13 cellular contexts compared by ENCODE assay signal in the genomic region with DNA sequence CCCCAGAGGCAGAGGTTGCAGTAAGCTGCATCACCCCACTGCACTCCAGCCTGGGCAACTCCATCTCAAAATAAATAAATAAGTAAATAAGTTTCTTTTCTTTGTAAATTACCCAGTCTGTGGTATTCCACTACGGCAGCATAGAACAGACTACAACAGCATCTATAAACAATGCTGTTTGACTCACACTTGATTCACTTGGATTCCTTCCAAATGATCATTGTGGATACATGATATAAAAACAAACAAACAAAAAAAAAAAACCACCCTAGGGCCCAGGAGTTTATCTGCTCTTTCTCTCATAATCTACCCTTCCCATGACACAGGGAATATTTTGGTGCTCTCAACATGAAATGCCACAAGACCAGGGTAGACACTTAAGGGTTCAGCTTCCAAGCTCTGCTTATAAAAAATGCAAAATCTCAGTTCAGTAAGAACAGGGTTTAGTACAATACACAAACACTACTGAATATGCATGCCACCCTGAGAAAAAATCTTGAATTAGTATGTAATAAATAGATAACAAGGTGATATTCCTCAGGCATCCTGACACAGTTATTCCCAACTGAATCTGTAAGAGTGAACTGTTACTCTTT.
A peak's percentile ranks its signal among the peaks of the same experiment; 100 is the strongest.
DNase-seq lines count a peak whose midpoint lies in the region; ATAC-seq, FAIRE-seq and TF ChIP-seq lines count a peak whose summit lies in the region.
"Had no signal": no experiment of that assay in that cellular context is flagged by ENCODE, and none has a peak within 500 bp of the region (broad histone marks: within the 10 kb centered on the region; RNA-seq: fewer than 3 reads in every experiment).

No MANE protein-coding gene starts in this region.

- TF ChIP-seq POLR2A in endothelial cell of umbilical vein (IDR thresholded peaks at IDR 0.05; ENCODE audit: low read depth, low read length), result no peak

- peak; percentile 35 for FAIRE-seq in endothelial cell of umbilical vein (lab: Jason Lieb, UNC)

- H3K4me3 Mint-ChIP-seq in natural killer cell (no peak overlapping the region), T-cell (no peak overlapping the region)
- no peak overlapping the region for H3K4me3 Mint-ChIP-seq in natural killer cell treated with Interleukin-12 subunit alpha and Interleukin-12 subunit beta and Interleukin-15 and Interleukin-18, amount 100 ng/mL, for 72 hours
- H3K4me3 Mint-ChIP-seq: activated T-cell treated with anti-CD3 and anti-CD28 coated beads, Interleukin-2, amount 50 U/mL, for 72 hours had no signal

- no peak overlapping the region for H3K4me3 ChIP-seq in endothelial cell of umbilical vein (replicated peaks in 1 of 3; ENCODE audit: insufficient read depth in 1 of 3, low read depth in 1 of 3, low read length in 3 of 3)
- H3K4me3 ChIP-seq: HAP-1 had no signal

- no peaks in the 10 kb centered on the region for H3K9me3 ChIP-seq in endothelial cell of umbilical vein (replicated peaks; ENCODE audit: control insufficient read depth, insufficient read depth, low read length)
- H3K9me3 ChIP-seq: HAP-1 had no signal

- no peaks in the 10 kb centered on the region for H4K20me1 ChIP-seq in endothelial cell of umbilical vein (replicated peaks; ENCODE audit: control insufficient read depth, extremely low read depth, insufficient read depth, low read length)

- no peaks in the 10 kb centered on the region for H3K27me3 ChIP-seq in endothelial cell of umbilical vein (ENCODE audit: control insufficient read depth in 2 of 2, insufficient read depth in 2 of 2, low read length in 2 of 2)

- peak overlapping the region; percentile 51 to 63 for H3K27ac Mint-ChIP-seq in natural killer cell
- H3K27ac Mint-ChIP-seq in natural killer cell treated with Interleukin-12 subunit alpha and Interleukin-12 subunit beta and Interleukin-15 and Interleukin-18, amount 100 ng/mL, for 72 hours, result peak overlapping the region in 1 of 2 donors; percentile 37
- H3K27ac Mint-ChIP-seq in T-cell, result peak overlapping the region; percentile 90
- H3K27ac Mint-ChIP-seq: activated T-cell treated with anti-CD3 and anti-CD28 coated beads, Interleukin-2, amount 50 U/mL, for 72 hours had no signal

- peak overlapping the region; percentile 97 for H3K27ac ChIP-seq in endothelial cell of umbilical vein (ENCODE audit: insufficient read depth, low read depth, low read length)

- peaks cover 75% of the 10 kb centered on the region for H3K4me1 ChIP-seq in endothelial cell of umbilical vein (ENCODE audit: control insufficient read depth, extremely low read depth, insufficient read depth, low read length)

- POLR2A ChIA-PET in T-cell (lab: Charles Lee) (interaction anchor here in 1 of 2 donors (6.2 kb wide), 1 partner anchor 10 kb away, joined by 64 read pairs; no protein-coding TSS in a partner anchor), endothelial cell of umbilical vein (lab: Charles Lee) (no interaction called here)

- no peaks in the 10 kb centered on the region for H3K9me3 Mint-ChIP-seq in natural killer cell
- no peaks in the 10 kb centered on the region for H3K9me3 Mint-ChIP-seq in natural killer cell treated with Interleukin-12 subunit alpha and Interleukin-12 subunit beta and Interleukin-15 and Interleukin-18, amount 100 ng/mL, for 72 hours
- H3K9me3 Mint-ChIP-seq in T-cell, result no peaks in the 10 kb centered on the region
- H3K9me3 Mint-ChIP-seq: activated T-cell treated with anti-CD3 and anti-CD28 coated beads, Interleukin-2, amount 50 U/mL, for 72 hours had no signal

- no peak overlapping the region for H2AFZ ChIP-seq in endothelial cell of umbilical vein (ENCODE audit: low read depth, low read length)

- peaks cover 88% of the 10 kb centered on the region for H3K79me2 ChIP-seq in endothelial cell of umbilical vein (ENCODE audit: control insufficient read depth, insufficient read depth, low read length)

- DNase-seq in natural killer cell, result no peak
- no peak for DNase-seq in natural killer cell treated with Interleukin-12 subunit alpha and Interleukin-12 subunit beta and Interleukin-15 and Interleukin-18, amount 100 ng/mL, for 72 hours (ENCODE audit: low spot score)
- DNase-seq in T-cell, result no peak
- DNase-seq in endothelial cell of umbilical vein (ENCODE audit: low read depth, low spot score), result peak; percentile 87
- peak; percentile 78 for DNase-seq in superior temporal gyrus (ENCODE audit: extremely low spot score)
- DNase-seq in ureter (ENCODE audit: low spot score), result no peak
- no peak for DNase-seq in NCI-H510A treated with DMSO at 0.1 percent for 48 hours (lab: John Stamatoyannopoulos, UW)
- no peak for DNase-seq in T-helper 9 cell
- DNase-seq: activated T-cell treated with anti-CD3 and anti-CD28 coated beads, Interleukin-2, amount 50 U/mL, for 72 hours; Calu3; mesendoderm; NCI-H2029 had no signal

- TF ChIP-seq CTCF in natural killer cell (IDR thresholded peaks at IDR 0.05) (no peak), endothelial cell of umbilical vein (IDR thresholded peaks at IDR 0.05; ENCODE audit: extremely low read depth in 1 of 2, insufficient read depth in 1 of 2, low read depth in 1 of 2, low read length in 2 of 2) (no peak)

- H3K27me3 Mint-ChIP-seq in natural killer cell (ENCODE audit: low read depth in 2 of 2) (no peaks in the 10 kb centered on the region), T-cell (no peaks in the 10 kb centered on the region)
- no peaks in the 10 kb centered on the region for H3K27me3 Mint-ChIP-seq in natural killer cell treated with Interleukin-12 subunit alpha and Interleukin-12 subunit beta and Interleukin-15 and Interleukin-18, amount 100 ng/mL, for 72 hours

- H3K36me3 ChIP-seq in endothelial cell of umbilical vein (ENCODE audit: control insufficient read depth in 2 of 2, extremely low read depth in 1 of 2, insufficient read depth in 2 of 2, low read length in 2 of 2), result peaks cover 0 to 2% of the 10 kb centered on the region in 2 experiments
- H3K36me3 ChIP-seq: HAP-1 had no signal

- dilution Hi-C loops in endothelial cell of umbilical vein (cut with MboI; ENCODE audit: extremely low pct_ligation_motif_present, low sequenced_read_pairs), result no loop called here

- H3K9ac ChIP-seq in endothelial cell of umbilical vein (replicated peaks; ENCODE audit: extremely low read depth, insufficient read depth, low read length), result peak overlapping the region; percentile 32

- H3K4me2 ChIP-seq in endothelial cell of umbilical vein (ENCODE audit: insufficient read depth, low read length), result peak overlapping the region; percentile 2

- BruUV-seq in endothelial cell of umbilical vein (replicated peaks; lab: Mats Ljungman, UMichigan), result no TSS peak

- no peaks in the 10 kb centered on the region for H3K9me1 ChIP-seq in endothelial cell of umbilical vein (replicated peaks; ENCODE audit: control insufficient read depth, extremely low read depth, insufficient read depth, low read length)

- H3K4me1 Mint-ChIP-seq in natural killer cell, result peaks cover 54 to 55% of the 10 kb centered on the region in 2 donors
- H3K4me1 Mint-ChIP-seq in natural killer cell treated with Interleukin-12 subunit alpha and Interleukin-12 subunit beta and Interleukin-15 and Interleukin-18, amount 100 ng/mL, for 72 hours (ENCODE audit: low read depth in 2 of 2), result peaks cover 53 to 56% of the 10 kb centered on the region in 2 donors
- peaks cover 82 to 93% (median 92%) of the 10 kb centered on the region in 3 donors for H3K4me1 Mint-ChIP-seq in T-cell

- CTCF ChIA-PET in T-cell (lab: Charles Lee), result interaction anchor here (0.6 to 0.7 kb wide), 2 partner anchors 30 to 330 kb away, joined by 3 to 4 read pairs; no protein-coding TSS in a partner anchor
- CTCF ChIA-PET in endothelial cell of umbilical vein (lab: Charles Lee), result interaction anchor here (1.4 to 2.1 kb wide), 2 partner anchors 20 to 250 kb away, joined by 3 to 6 read pairs; no protein-coding TSS in a partner anchor

- H3K36me3 Mint-ChIP-seq in natural killer cell, result no peaks in the 10 kb centered on the region
- H3K36me3 Mint-ChIP-seq in natural killer cell treated with Interleukin-12 subunit alpha and Interleukin-12 subunit beta and Interleukin-15 and Interleukin-18, amount 100 ng/mL, for 72 hours, result peaks cover 11% of the 10 kb centered on the region
- peaks cover 38% of the 10 kb centered on the region for H3K36me3 Mint-ChIP-seq in T-cell

- intact Hi-C loops in natural killer cell (cut with micrococcal nuclease), result loop anchor here (2.0 to 5.0 kb wide), 2 partner anchors 15 to 84 kb away; no protein-coding TSS in a partner anchor
- intact Hi-C loops in endothelial cell of umbilical vein (cut with micrococcal nuclease), result loop anchor here (1.0 kb wide), 1 partner anchor 15 kb away; no protein-coding TSS in a partner anchor

- ATAC-seq in natural killer cell, result no peak
- no peak for ATAC-seq in natural killer cell treated with Interleukin-12 subunit alpha and Interleukin-12 subunit beta and Interleukin-15 and Interleukin-18, amount 100 ng/mL, for 72 hours
- ATAC-seq in T-cell (replicated peaks in 1 of 4), result no peak
- ATAC-seq: activated T-cell treated with anti-CD3 and anti-CD28 coated beads, Interleukin-2, amount 50 U/mL, for 72 hours had no signal

TF ChIP-seq in endothelial cell of umbilical vein, 7 proteins besides CTCF, POLR2A, EP300 and RAD21:
- TF ChIP-seq POLR2AphosphoS5 (IDR thresholded peaks at IDR 0.05; ENCODE audit: insufficient read depth, low read depth, low read length), result no peak
- no peak for TF ChIP-seq MYC (IDR thresholded peaks at IDR 0.05; ENCODE audit: low read depth, low read length)
- peak; percentile 63 for TF ChIP-seq JUN (IDR thresholded peaks at IDR 0.05; ENCODE audit: borderline replicate concordance, insufficient read depth, insufficient read length, low read depth)
- TF ChIP-seq FOS (IDR thresholded peaks at IDR 0.05; ENCODE audit: borderline replicate concordance, insufficient read depth, low read length), result peak; percentile 78
- no peak for TF ChIP-seq GATA2 (IDR thresholded peaks at IDR 0.05; ENCODE audit: insufficient read depth, insufficient read length, low read depth, low read length)

Comparison
In these comparisons a context has a peak if more than half of its experiments do, and no peak if none do; other contexts are left out.
1. DNase-seq: peak in endothelial cell of umbilical vein (single experiment) and superior temporal gyrus (single experiment); none in natural killer cell (single experiment), natural killer cell treated with Interleukin-12 subunit alpha and Interleukin-12 subunit beta and Interleukin-15 and Interleukin-18, amount 100 ng/mL, for 72 hours (single experiment), T-cell (0 of 34), ureter (single experiment), NCI-H510A treated with DMSO at 0.1 percent for 48 hours (single experiment) and T-helper 9 cell (single experiment).